Comparison of ENCODE assay signal across 25 cellular contexts in genomic region chr6:51856508-51856907, GRCh38.
"Had no signal": no experiment of that assay in that cellular context is flagged by ENCODE, and none has a peak within 500 bp of the region (broad histone marks: within the 10 kb centered on the region; RNA-seq: fewer than 3 reads in every experiment).

No MANE protein-coding gene starts in this region.

- H3K9me3 ChIP-seq: pancreas, prostate gland, right lobe of liver, sigmoid colon, stomach, thoracic aorta, thyroid gland, tibial nerve, upper lobe of left lung, vagina had no signal

- H3K4me3 ChIP-seq: neural progenitor cell, pancreas, prostate gland, right lobe of liver, sigmoid colon, stomach, thoracic aorta, thyroid gland, tibial nerve, upper lobe of left lung, vagina had no signal

- H3K27ac ChIP-seq: neural progenitor cell, pancreas, prostate gland, right lobe of liver, sigmoid colon, stomach, thoracic aorta, thyroid gland, tibial nerve, upper lobe of left lung, vagina had no signal

- H3K36me3 ChIP-seq: neural progenitor cell, pancreas, prostate gland, right lobe of liver, sigmoid colon, stomach, thoracic aorta, thyroid gland, tibial nerve, upper lobe of left lung, vagina had no signal

- DNase-seq: natural killer cell; occipital lobe; pancreas; right cardiac atrium; right lobe of liver; sigmoid colon; small intestine; stimulated activated CD4-positive, alpha-beta T cell treated with anti-CD3 and anti-CD28 coated beads, Interleukin-15, amount 100 ng/mL, for 24 hours; stimulated activated CD4-positive, alpha-beta T cell treated with anti-CD3 and anti-CD28 coated beads, Interleukin-2, amount 100 ng/mL, for 24 hours; stimulated activated CD4-positive, alpha-beta T cell treated with anti-CD3 and anti-CD28 coated beads, Interleukin-2, amount 100 ng/mL, for 48 hours; stimulated activated CD4-positive, alpha-beta T cell treated with anti-CD3 and anti-CD28 coated beads, Interleukin-4, amount 100 ng/mL, for 24 hours; stimulated activated naive B cell treated with anti-CD40 and anti-IgM and Interleukin-4, amounts not matched to agents 10 μg/mL and 1 μg/mL and 100 μg/mL, for 72 hours; stimulated activated naive CD4-positive, alpha-beta T cell treated with Interleukin-2 at 50 U/mL for 16 hours; stomach; thyroid gland; trophoblast cell; upper lobe of left lung had no signal

- H3K36me3 Mint-ChIP-seq: natural killer cell; stimulated activated effector memory CD8-positive, alpha-beta T cell treated with anti-CD3 and anti-CD28 coated beads, Interleukin-12 subunit alpha, Interleukin-12 subunit beta, amount 100 ng/mL, for 72 hours; stimulated activated naive B cell treated with anti-CD40 and anti-IgM and Interleukin-4, amounts not matched to agents 10 μg/mL and 1 μg/mL and 100 μg/mL, for 72 hours had no signal

- H3K4me1 ChIP-seq: prostate gland, sigmoid colon, thyroid gland, upper lobe of left lung, vagina had no signal

- H3K9me3 Mint-ChIP-seq: natural killer cell; stimulated activated effector memory CD8-positive, alpha-beta T cell treated with anti-CD3 and anti-CD28 coated beads, Interleukin-12 subunit alpha, Interleukin-12 subunit beta, amount 100 ng/mL, for 72 hours; stimulated activated naive B cell treated with anti-CD40 and anti-IgM and Interleukin-4, amounts not matched to agents 10 μg/mL and 1 μg/mL and 100 μg/mL, for 72 hours; stimulated activated naive CD8-positive, alpha-beta T cell treated with anti-CD3 and anti-CD28 coated beads, Interleukin-15, Interleukin-2, amounts not matched to agents 100 ng/mL and 50 ng/mL, for 24 hours had no signal

- H3K4me2 ChIP-seq: neural progenitor cell had no signal

- H3K4me1 Mint-ChIP-seq: natural killer cell; stimulated activated effector memory CD8-positive, alpha-beta T cell treated with anti-CD3 and anti-CD28 coated beads, Interleukin-12 subunit alpha, Interleukin-12 subunit beta, amount 100 ng/mL, for 72 hours; stimulated activated naive B cell treated with anti-CD40 and anti-IgM and Interleukin-4, amounts not matched to agents 10 μg/mL and 1 μg/mL and 100 μg/mL, for 72 hours had no signal

- H2AFZ ChIP-seq: neural progenitor cell had no signal

- H3K4me3 Mint-ChIP-seq: natural killer cell; nephron; neural progenitor cell; stimulated activated effector memory CD8-positive, alpha-beta T cell treated with anti-CD3 and anti-CD28 coated beads, Interleukin-12 subunit alpha, Interleukin-12 subunit beta, amount 100 ng/mL, for 72 hours; stimulated activated naive B cell treated with anti-CD40 and anti-IgM and Interleukin-4, amounts not matched to agents 10 μg/mL and 1 μg/mL and 100 μg/mL, for 72 hours; stimulated activated naive CD8-positive, alpha-beta T cell treated with anti-CD3 and anti-CD28 coated beads, Interleukin-15, Interleukin-2, amounts not matched to agents 100 ng/mL and 50 ng/mL, for 24 hours had no signal

- H3K9ac ChIP-seq: neural progenitor cell had no signal

- H3K27ac Mint-ChIP-seq: natural killer cell; nephron; neural progenitor cell; stimulated activated effector memory CD8-positive, alpha-beta T cell treated with anti-CD3 and anti-CD28 coated beads, Interleukin-12 subunit alpha, Interleukin-12 subunit beta, amount 100 ng/mL, for 72 hours; stimulated activated naive B cell treated with anti-CD40 and anti-IgM and Interleukin-4, amounts not matched to agents 10 μg/mL and 1 μg/mL and 100 μg/mL, for 72 hours; stimulated activated naive CD8-positive, alpha-beta T cell treated with anti-CD3 and anti-CD28 coated beads, Interleukin-15, Interleukin-2, amounts not matched to agents 100 ng/mL and 50 ng/mL, for 24 hours had no signal

- ATAC-seq: natural killer cell; pancreas; right cardiac atrium; right lobe of liver; stimulated activated effector memory CD8-positive, alpha-beta T cell treated with anti-CD3 and anti-CD28 coated beads, Interleukin-12 subunit alpha, Interleukin-12 subunit beta, amount 100 ng/mL, for 72 hours; stimulated activated naive B cell treated with anti-CD40 and anti-IgM and Interleukin-4, amounts not matched to agents 10 μg/mL and 1 μg/mL and 100 μg/mL, for 72 hours had no signal

- H3K27me3 ChIP-seq: neural progenitor cell, pancreas, right lobe of liver, sigmoid colon, stomach, thyroid gland, tibial nerve, upper lobe of left lung, vagina had no signal
